In genomic region chr2:189226017-189226416, GRCh38 we compare ENCODE assay signal across 1 cellular context.
TF ChIP-seq lines count a peak whose summit lies in the region.

No MANE protein-coding gene starts in this region.

TF ChIP-seq in endothelial cell of umbilical vein, 7 proteins besides CTCF, POLR2A, EP300 and RAD21:
- no peak for TF ChIP-seq FOS (IDR thresholded peaks at IDR 0.05; ENCODE audit: borderline replicate concordance, insufficient read depth, low read length)
- no peak for TF ChIP-seq EZH2 (IDR thresholded peaks at IDR 0.05; ENCODE audit: borderline replicate concordance, low read depth, low read length, severe bottlenecking)
